Comparison of ENCODE assay signal across 9 cellular contexts in the genomic region with DNA sequence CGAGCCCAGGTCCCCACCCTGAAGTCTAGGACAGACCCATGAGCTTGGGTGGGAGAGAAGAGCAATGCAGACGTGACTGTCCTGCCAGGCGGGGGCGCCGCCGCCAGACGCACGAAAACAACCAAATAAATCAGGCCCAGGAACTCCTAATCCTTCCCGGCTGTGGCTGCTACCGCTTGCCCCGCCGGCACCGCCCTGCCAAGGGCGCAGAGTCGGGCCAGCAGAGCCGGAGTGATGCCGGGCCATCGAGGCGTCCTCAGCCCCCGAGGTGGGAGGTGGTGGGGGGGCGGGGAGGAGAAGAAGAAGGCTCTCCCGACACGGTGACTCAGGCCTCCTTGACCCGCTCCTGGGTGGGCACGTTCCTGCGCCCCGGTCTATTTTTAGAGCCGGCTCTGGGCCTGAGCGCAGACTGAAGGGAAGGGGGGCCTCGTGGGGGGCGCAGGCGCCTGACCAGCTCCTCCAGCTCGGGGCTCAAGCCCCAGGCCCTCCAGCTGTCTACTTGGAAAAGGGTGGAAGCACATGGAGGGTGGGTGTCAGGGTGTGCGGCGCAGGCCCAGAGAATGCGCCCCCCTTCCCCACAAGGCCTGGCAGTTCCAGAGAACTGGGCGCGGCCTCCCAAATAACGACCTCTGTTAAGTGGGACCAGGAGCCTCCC. TPM values are rescaled to one million over a fixed set of nuclear protein-coding genes. Genes with fewer than 3 reads are reported as not detected.
DNase-seq lines count a peak whose midpoint lies in the region; ATAC-seq and TF ChIP-seq lines count a peak whose summit lies in the region.
"Had no signal": no experiment of that assay in that cellular context is flagged by ENCODE, and none has a peak within 500 bp of the region (broad histone marks: within the 10 kb centered on the region; RNA-seq: fewer than 3 reads in every experiment).

No MANE protein-coding gene starts in this region.

- in situ Hi-C loops in HAP-1 (cut with MboI; ENCODE audit: low sequenced_read_pairs) = no loop called here

- H3K27ac ChIP-seq in ACC112 (ENCODE audit: low read depth, low read length) (peak overlapping the region; percentile 81), dorsolateral prefrontal cortex (peak overlapping the region in 58 of 59 donors; percentile 6 to 94 (median 81))

- H3K4me1 ChIP-seq in ACC112 (ENCODE audit: control insufficient read depth, insufficient read depth, low read length, unreplicated experiment) (peaks cover 35% of the 10 kb centered on the region), HAP-1 (peaks cover 20% of the 10 kb centered on the region)

- H3K9me3 ChIP-seq in HAP-1 (no peaks in the 10 kb centered on the region), T-helper 17 cell (ENCODE audit: control insufficient read depth, low read length, poor library complexity, severe bottlenecking) (no peaks in the 10 kb centered on the region)

- H3K4me3 ChIP-seq in ACC112 (ENCODE audit: low read depth, low read length) (peak overlapping the region; percentile 73), HAP-1 (peak overlapping the region; percentile 29), dorsolateral prefrontal cortex (peak overlapping the region; percentile 34 to 71 (median 55))

- H3K36me3 ChIP-seq in ACC112 (ENCODE audit: insufficient read depth, low read length) = no peaks in the 10 kb centered on the region
- H3K36me3 ChIP-seq in HAP-1 (replicated peaks) = no peaks in the 10 kb centered on the region

- H3K27ac Mint-ChIP-seq in T-helper 17 cell = peak overlapping the region; percentile 6
- H3K27ac Mint-ChIP-seq: dendritic cell treated with granulocyte-macrophage colony-stimulating factor and Interleukin-4, amounts not matched to agents 40 ng/mL and 50 ng/mL, for 4 days had no signal

- H3K4me3 Mint-ChIP-seq in T-helper 17 cell = peak overlapping the region; percentile 79

- H3K27me3 Mint-ChIP-seq in T-helper 17 cell = peaks cover 65% of the 10 kb centered on the region

- H3K36me3 Mint-ChIP-seq in T-helper 17 cell (ENCODE audit: low read depth) = peaks cover 12% of the 10 kb centered on the region

- H3K79me2 ChIP-seq in ACC112 (ENCODE audit: control insufficient read depth, insufficient read depth, low read length, unreplicated experiment) = no peaks in the 10 kb centered on the region

- DNase-seq in HAP-1 (ENCODE audit: low spot score in 2 of 2) (peak; percentile 69 to 79), T-helper 17 cell (peak in 1 of 3 donors; percentile 25), dorsolateral prefrontal cortex (peak in 2 of 10 donors; percentile 62 to 69), left lobe of liver (ENCODE audit: low spot score) (no peak)
- DNase-seq in stimulated activated naive CD8-positive, alpha-beta T cell treated with anti-CD3 and anti-CD28 coated beads, Interleukin-15, Interleukin-2, amounts not matched to agents 100 U/mL and 50 U/mL, for 24 hours = peak; percentile 35

- no peaks in the 10 kb centered on the region; the same call in 1 of the 2 replicates for H3K27me3 ChIP-seq in ACC112 (ENCODE audit: insufficient read depth, low read length)
- H3K27me3 ChIP-seq in HAP-1 (ENCODE audit: low read depth) = peaks cover 2% of the 10 kb centered on the region; the same call in 1 of the 2 replicates
- H3K27me3 ChIP-seq in dorsolateral prefrontal cortex = no peaks in the 10 kb centered on the region

- peaks cover 18% of the 10 kb centered on the region for H3K4me1 Mint-ChIP-seq in T-helper 17 cell

- intact Hi-C loops in dorsolateral prefrontal cortex (cut with DNase I) = loop anchor here (1.0 to 5.0 kb wide), 5 partner anchors 42 to 250 kb away; a partner anchor contains a TSS

- peak; percentile 67 for ATAC-seq in T-helper 17 cell
- peak; percentile 49 for ATAC-seq in left lobe of liver
- no peak for ATAC-seq in stimulated activated naive CD8-positive, alpha-beta T cell treated with anti-CD3 and anti-CD28 coated beads, Interleukin-15, Interleukin-2, amounts not matched to agents 100 U/mL and 50 U/mL, for 24 hours
- ATAC-seq in HG03095 (IDR thresholded peaks at IDR 0.05; ENCODE audit: unreplicated experiment) = no peak
- ATAC-seq in HG02588 (IDR thresholded peaks at IDR 0.05; ENCODE audit: unreplicated experiment) = no peak

- peak overlapping the region; percentile 89 for H2AFZ ChIP-seq in ACC112 (ENCODE audit: low read length, unreplicated experiment)

- TF ChIP-seq CTCF in dorsolateral prefrontal cortex (IDR thresholded peaks at IDR 0.05 in 54 of 56, conservative IDR thresholded peaks at IDR 0.05 in 2 of 56; ENCODE audit: low read depth in 1 of 56, partially characterized antibody in 56 of 56) = peak in 50 of 56 donors; percentile 15 to 63 (median 44)

RNA-seq across cellular contexts. Expression of a gene that starts 10.8 kb away (rescaled TPM):
- not detected for total RNA-seq in T-helper 17 cell
- 100 to 1,000 TPM in 60 of 120 experiments, 10 to 100 TPM in 60; 24.6 to 285 (median 97.8) TPM for total RNA-seq in dorsolateral prefrontal cortex
- total RNA-seq in left lobe of liver = 1.9 TPM

RNA-seq across cellular contexts. Expression of a gene that starts 49.6 kb away (rescaled TPM):
- total RNA-seq in T-helper 17 cell = 1 to 10 TPM; 1.0 to 1.4 TPM
- total RNA-seq in dorsolateral prefrontal cortex = 100 to 1,000 TPM; 101 to 272 (median 186) TPM
- not detected for total RNA-seq in left lobe of liver

Comparison
In these comparisons a context has a peak if more than half of its experiments do, and no peak if none do; other contexts are left out.
1. ATAC-seq: peak in T-helper 17 cell (single experiment) and left lobe of liver (single experiment); none in stimulated activated naive CD8-positive, alpha-beta T cell treated with anti-CD3 and anti-CD28 coated beads, Interleukin-15, Interleukin-2, amounts not matched to agents 100 U/mL and 50 U/mL, for 24 hours (single experiment), HG03095 (single experiment) and HG02588 (single experiment).
2. RNA of a gene that starts 49.6 kb away (total RNA-seq): 101 to 272 TPM in dorsolateral prefrontal cortex; 1.0 to 1.4 TPM in T-helper 17 cell and not detected in left lobe of liver (single experiment); every median in the first group is over 10 times any median in the second.
3. Peak in every context shown above with its lines, with median percentiles within 50 percentile points of each other: H3K4me3 ChIP-seq.